ENCODE assay signal across 7 cellular contexts in genomic region chr20:5222919-5223634, GRCh38.
DNase-seq lines count a peak whose midpoint lies in the region; ATAC-seq and TF ChIP-seq lines count a peak whose summit lies in the region.

No MANE protein-coding gene starts in this region.

- H3K4me1 ChIP-seq in Peyer's patch, result no peaks in the 10 kb centered on the region

- TF ChIP-seq POLR2A in Peyer's patch (IDR thresholded peaks at IDR 0.05), result no peak

- no peak overlapping the region for H3K4me3 ChIP-seq in Peyer's patch

- peak; percentile 58 to 94 (median 87) for TF ChIP-seq CTCF in Peyer's patch (IDR thresholded peaks at IDR 0.05)

- intact Hi-C loops in posterior cingulate gyrus (cut with DNase I), result loop anchor here (2.0 kb wide), 1 partner anchor 18 kb away; no protein-coding TSS in a partner anchor

- peak; percentile 45 for ATAC-seq in HG03378 (IDR thresholded peaks at IDR 0.05; ENCODE audit: unreplicated experiment)
- ATAC-seq in HG03521 (IDR thresholded peaks at IDR 0.05; ENCODE audit: unreplicated experiment), result no peak

- no peaks in the 10 kb centered on the region for H3K9me3 ChIP-seq in Peyer's patch

- no peaks in the 10 kb centered on the region for H3K36me3 ChIP-seq in Peyer's patch

- DNase-seq in GM04504 (ENCODE audit: low read depth) (peak; percentile 40), Peyer's patch (peak in 2 of 3 donors; percentile 26 to 81), globus pallidus (ENCODE audit: low spot score) (peak; percentile 77), posterior cingulate gyrus (peak; percentile 29 to 95 (median 76))
- DNase-seq in activated effector memory CD4-positive, alpha-beta T cell treated with Interleukin-2 at 50 U/mL for 16 hours, result peak; percentile 16

- H3K27me3 ChIP-seq in Peyer's patch, result no peaks in the 10 kb centered on the region

- no peak overlapping the region for H3K27ac ChIP-seq in Peyer's patch

Comparison
In these comparisons a context has a peak if more than half of its experiments do, and no peak if none do; other contexts are left out.
1. DNase-seq: peak in every context shown above with its lines; median percentile 77 in globus pallidus; 76 in posterior cingulate gyrus; 54 in Peyer's patch; 40 in GM04504; 16 in activated effector memory CD4-positive, alpha-beta T cell treated with Interleukin-2 at 50 U/mL for 16 hours.